Comparison of ENCODE assay signal across 8 cellular contexts in genomic region chr4:31045724-31046318, GRCh38.
DNase-seq lines count a peak whose midpoint lies in the region; ATAC-seq and TF ChIP-seq lines count a peak whose summit lies in the region.

No MANE protein-coding gene starts in this region.

- H3K36me3 ChIP-seq in BE2C (no peaks in the 10 kb centered on the region), hepatocyte (replicated peaks; ENCODE audit: insufficient read depth, low read depth) (no peaks in the 10 kb centered on the region), gastrocnemius medialis (no peaks in the 10 kb centered on the region)

- H3K4me3 Mint-ChIP-seq in activated CD4-positive, alpha-beta T cell treated with anti-CD3 and anti-CD28 coated beads, Interleukin-2, amount 10 ng/mL, durations not matched to agents 24 days and 14 days, result no peak overlapping the region

- H3K4me1 ChIP-seq in BE2C, result peaks cover 24% of the 10 kb centered on the region
- H3K4me1 ChIP-seq in hepatocyte (ENCODE audit: insufficient read depth), result peaks cover 20% of the 10 kb centered on the region
- no peaks in the 10 kb centered on the region for H3K4me1 ChIP-seq in gastrocnemius medialis

- no peaks in the 10 kb centered on the region for H3K36me3 Mint-ChIP-seq in activated CD4-positive, alpha-beta T cell treated with anti-CD3 and anti-CD28 coated beads, Interleukin-2, amount 10 ng/mL, durations not matched to agents 24 days and 14 days (ENCODE audit: low read depth)

- no peaks in the 10 kb centered on the region for H3K27me3 Mint-ChIP-seq in activated CD4-positive, alpha-beta T cell treated with anti-CD3 and anti-CD28 coated beads, Interleukin-2, amount 10 ng/mL, durations not matched to agents 24 days and 14 days

- in situ Hi-C loops in SK-MEL-5 (cut with HindIII; ENCODE audit: low pct_unique_long_range_greater_than_20kb, low sequenced_read_pairs), result no loop called here
- in situ Hi-C loops in gastrocnemius medialis (cut with MboI; ENCODE audit: low sequenced_read_pairs in 4 of 4), result no loop called here

- DNase-seq in BE2C (peak; percentile 16), HPDE6-E6E7 (ENCODE audit: extremely low spot score) (peak; percentile 7), SK-MEL-5 (ENCODE audit: low read depth, low spot score) (peak; percentile 57), hepatocyte (ENCODE audit: low spot score) (peak; percentile 32), mesenteric fat pad (ENCODE audit: low spot score) (no peak), DMS114 treated with DMSO at 0.1 percent for 48 hours (lab: John Stamatoyannopoulos, UW; ENCODE audit: unreplicated experiment) (no peak), gastrocnemius medialis (no peak)
- DNase-seq in activated CD4-positive, alpha-beta T cell treated with anti-CD3 and anti-CD28 coated beads, Interleukin-2, amount 10 ng/mL, durations not matched to agents 24 days and 14 days, result no peak

- H2AFZ ChIP-seq in hepatocyte, result no peak overlapping the region

- no peak overlapping the region for H3K4me2 ChIP-seq in hepatocyte

- H3K27ac ChIP-seq in hepatocyte (no peak overlapping the region), gastrocnemius medialis (no peak overlapping the region)

- H3K27me3 ChIP-seq in BE2C, result no peaks in the 10 kb centered on the region
- no peaks in the 10 kb centered on the region for H3K27me3 ChIP-seq in hepatocyte
- no peaks in the 10 kb centered on the region for H3K27me3 ChIP-seq in gastrocnemius medialis

- 62% methylated on average over 2 of the region's 2 CpGs for WGBS in hepatocyte (ENCODE audit: low lambda C conversion rate, missing lambda C conversion rate)

- no peak overlapping the region for H3K27ac Mint-ChIP-seq in activated CD4-positive, alpha-beta T cell treated with anti-CD3 and anti-CD28 coated beads, Interleukin-2, amount 10 ng/mL, durations not matched to agents 24 days and 14 days

- H4K20me1 ChIP-seq in hepatocyte (ENCODE audit: insufficient read depth, poor library complexity, severe bottlenecking), result no peaks in the 10 kb centered on the region

- H3K79me2 ChIP-seq in hepatocyte, result no peaks in the 10 kb centered on the region

- intact Hi-C loops in activated CD4-positive, alpha-beta T cell treated with anti-CD3 and anti-CD28 coated beads, Interleukin-2, amount 10 ng/mL, durations not matched to agents 24 days and 14 days (cut with micrococcal nuclease), result no loop called here
- intact Hi-C loops in gastrocnemius medialis (cut with DNase I; ENCODE audit: low total_unique reads), result no loop called here

- H3K4me3 ChIP-seq in BE2C (ENCODE audit: low read depth, low read length), result no peak overlapping the region
- H3K4me3 ChIP-seq in hepatocyte, result no peak overlapping the region
- no peak overlapping the region for H3K4me3 ChIP-seq in gastrocnemius medialis

- no peaks in the 10 kb centered on the region for H3K9me2 ChIP-seq in hepatocyte (replicated peaks; ENCODE audit: insufficient read depth)

- ATAC-seq in gastrocnemius medialis, result no peak

- H3K4me1 Mint-ChIP-seq in activated CD4-positive, alpha-beta T cell treated with anti-CD3 and anti-CD28 coated beads, Interleukin-2, amount 10 ng/mL, durations not matched to agents 24 days and 14 days, result no peaks in the 10 kb centered on the region

- peak; percentile 74 for TF ChIP-seq CTCF in BE2C (IDR thresholded peaks at IDR 0.05; ENCODE audit: low read depth, low read length)
- TF ChIP-seq CTCF in hepatocyte (IDR thresholded peaks at IDR 0.05; ENCODE audit: poor library complexity), result peak; percentile 58
- no peak for TF ChIP-seq CTCF in gastrocnemius medialis (IDR thresholded peaks at IDR 0.05 in 4 of 5, conservative IDR thresholded peaks at IDR 0.05 in 1 of 5)

- H3K9me3 Mint-ChIP-seq in activated CD4-positive, alpha-beta T cell treated with anti-CD3 and anti-CD28 coated beads, Interleukin-2, amount 10 ng/mL, durations not matched to agents 24 days and 14 days, result no peaks in the 10 kb centered on the region

- no peaks in the 10 kb centered on the region for H3K9me3 ChIP-seq in BE2C
- no peaks in the 10 kb centered on the region for H3K9me3 ChIP-seq in hepatocyte (ENCODE audit: low read depth)
- no peaks in the 10 kb centered on the region for H3K9me3 ChIP-seq in gastrocnemius medialis

- no peak for TF ChIP-seq POLR2A in gastrocnemius medialis (IDR thresholded peaks at IDR 0.05)

Comparison
In these comparisons a context has a peak if more than half of its experiments do, and no peak if none do; other contexts are left out.
1. DNase-seq: peak in BE2C (single experiment), HPDE6-E6E7 (single experiment), SK-MEL-5 (single experiment) and hepatocyte (single experiment); none in mesenteric fat pad (single experiment), activated CD4-positive, alpha-beta T cell treated with anti-CD3 and anti-CD28 coated beads, Interleukin-2, amount 10 ng/mL, durations not matched to agents 24 days and 14 days (single experiment), DMS114 treated with DMSO at 0.1 percent for 48 hours (single experiment) and gastrocnemius medialis (0 of 2).
2. CTCF ChIP-seq: peak in BE2C (single experiment) and hepatocyte (single experiment); none in gastrocnemius medialis (0 of 5).